In the genomic region with DNA sequence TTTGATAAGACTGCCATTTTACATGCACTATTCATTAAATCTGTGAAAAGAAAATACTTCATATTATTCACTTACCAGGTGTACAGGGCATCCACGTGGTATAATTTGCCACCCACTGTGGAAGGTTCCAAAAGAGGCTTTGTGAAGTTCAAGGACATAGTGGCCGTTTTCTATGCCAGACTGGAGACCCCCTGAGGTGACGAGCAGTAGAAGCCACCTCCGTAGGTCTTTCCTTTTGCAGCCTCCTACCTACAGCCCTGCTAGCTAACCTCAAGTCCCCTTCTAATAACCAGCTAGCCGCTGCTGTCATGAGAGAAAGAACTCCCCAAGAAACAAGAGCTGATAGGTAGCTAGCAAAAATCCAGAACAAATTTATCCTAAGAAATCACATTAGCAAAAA, we compare ENCODE assay signal across 18 cellular contexts.
DNase-seq lines count a peak whose midpoint lies in the region; TF ChIP-seq lines count a peak whose summit lies in the region.
"Had no signal": no experiment of that assay in that cellular context is flagged by ENCODE, and none has a peak within 500 bp of the region (broad histone marks: within the 10 kb centered on the region; RNA-seq: fewer than 3 reads in every experiment).

No MANE protein-coding gene starts in this region.

- no peak overlapping the region for H3K4me2 ChIP-seq in H9 (ENCODE audit: insufficient read depth, insufficient read length, low read length)
- H3K4me2 ChIP-seq in mesenchymal stem cell (ENCODE audit: low read length, poor library complexity, severe bottlenecking): no peak overlapping the region
- H3K4me2 ChIP-seq: BLaER1 had no signal

- intact Hi-C loops in adrenal gland (cut with DNase I): loop anchor here (10.0 kb wide), 2 partner anchors 175 to 425 kb away; no protein-coding TSS in a partner anchor

- H3K27me3 ChIP-seq in H9 (ENCODE audit: insufficient read depth, low read length) (no peaks in the 10 kb centered on the region), mesenchymal stem cell (ENCODE audit: control insufficient read depth in 1 of 2, insufficient read depth in 1 of 2, low read length in 2 of 2) (no peaks in the 10 kb centered on the region), adrenal gland (no peaks in the 10 kb centered on the region)
- H3K27me3 ChIP-seq: BLaER1, SJSA1 had no signal

- H3K56ac ChIP-seq in H9 (ENCODE audit: insufficient read length, low read depth, low read length): no peak overlapping the region

- H2BK15ac ChIP-seq in H9 (ENCODE audit: low read depth, low read length) (no peak overlapping the region), mesenchymal stem cell (ENCODE audit: low read depth, poor library complexity, severe bottlenecking) (no peak overlapping the region)

- no peak overlapping the region for H4K8ac ChIP-seq in H9 (replicated peaks; ENCODE audit: insufficient read length, low read depth, low read length)
- H4K8ac ChIP-seq in mesenchymal stem cell (ENCODE audit: low read length): peak overlapping the region; percentile 62

- H3K27ac Mint-ChIP-seq in H9: no peak overlapping the region; a peak in 1 of 7 replicates
- H3K27ac Mint-ChIP-seq: CD4-positive, alpha-beta memory T cell; T-helper 1 cell treated with Interleukin-12 subunit alpha and Interleukin-12 subunit beta and Interleukin-4 antibody, amounts not matched to agents 30 μg/mL and 1 μg/mL, for 36 hours had no signal

- H3K36me3 Mint-ChIP-seq in H9 (ENCODE audit: insufficient read depth in 1 of 3, low read depth in 3 of 3): no peaks in the 10 kb centered on the region
- H3K36me3 Mint-ChIP-seq: CD4-positive, alpha-beta memory T cell had no signal

- H3K18ac ChIP-seq in H9 (ENCODE audit: insufficient read length, low read depth, low read length) (no peak overlapping the region), mesenchymal stem cell (ENCODE audit: low read depth in 1 of 2, low read length in 2 of 2) (no peak overlapping the region)

- H3K4me3 Mint-ChIP-seq in H9: no peak overlapping the region
- H3K4me3 Mint-ChIP-seq: CD4-positive, alpha-beta memory T cell; T-helper 1 cell treated with Interleukin-12 subunit alpha and Interleukin-12 subunit beta and Interleukin-4 antibody, amounts not matched to agents 30 μg/mL and 1 μg/mL, for 36 hours had no signal

- H2AFZ ChIP-seq in H9 (ENCODE audit: low read length) (no peak overlapping the region), mesenchymal stem cell (ENCODE audit: low read depth, low read length) (no peak overlapping the region)
- H2AFZ ChIP-seq: GM23248 had no signal

- H3K79me1 ChIP-seq in H9 (ENCODE audit: insufficient read depth, low read depth, low read length, poor library complexity, severe bottlenecking) (no peaks in the 10 kb centered on the region), mesenchymal stem cell (replicated peaks; ENCODE audit: low read length, poor library complexity, severe bottlenecking) (peaks cover 18% of the 10 kb centered on the region)

- H3K14ac ChIP-seq in H9 (ENCODE audit: insufficient read depth, low read length) (no peak overlapping the region), mesenchymal stem cell (ENCODE audit: low read length in 2 of 2) (no peak overlapping the region)

- TF ChIP-seq POLR2A in adrenal gland (IDR thresholded peaks at IDR 0.05): no peak

- no CpG with 5 or more reads among the region's 5 CpGs for WGBS in H9 (ENCODE audit: extremely low coverage, insufficient read length, low lambda C conversion rate)
- WGBS in mesenchymal stem cell: 68% methylated on average over 4 of the region's 5 CpGs
- WGBS in adrenal gland, 4 donors: 69 to 76% (median 73%) methylated on average over 5 of the region's 5 CpGs

- no peak overlapping the region for H3T11ph ChIP-seq in H9 (ENCODE audit: low read length)

- no peaks in the 10 kb centered on the region for H3K9me3 Mint-ChIP-seq in H9
- H3K9me3 Mint-ChIP-seq: CD4-positive, alpha-beta memory T cell; T-helper 1 cell treated with Interleukin-12 subunit alpha and Interleukin-12 subunit beta and Interleukin-4 antibody, amounts not matched to agents 30 μg/mL and 1 μg/mL, for 36 hours had no signal

- no peak overlapping the region for H2BK20ac ChIP-seq in H9 (ENCODE audit: low read depth, low read length, poor library complexity, severe bottlenecking)

- H4K91ac ChIP-seq in H9 (ENCODE audit: insufficient read length, low read depth, low read length) (no peak overlapping the region), mesenchymal stem cell (ENCODE audit: low read length) (no peak overlapping the region)

- H4K5ac ChIP-seq in H9 (ENCODE audit: insufficient read length, low read depth, low read length): no peak overlapping the region

- H3K23ac ChIP-seq in H9 (ENCODE audit: insufficient read length, low read depth, low read length) (no peak overlapping the region), mesenchymal stem cell (ENCODE audit: low read length in 2 of 2) (no peak overlapping the region)

- H3K9me3 ChIP-seq in H9 (ENCODE audit: control insufficient read depth, low read depth, low read length) (no peaks in the 10 kb centered on the region), mesenchymal stem cell (ENCODE audit: control insufficient read depth, low read length) (no peaks in the 10 kb centered on the region), adrenal gland (replicated peaks in 1 of 3) (no peaks in the 10 kb centered on the region)
- H3K9me3 ChIP-seq: BLaER1, SJSA1 had no signal

- H2AK5ac ChIP-seq in H9 (ENCODE audit: insufficient read length, low read length) (no peak overlapping the region), mesenchymal stem cell (ENCODE audit: low read length, severe bottlenecking) (peak overlapping the region; percentile 89)

- no peaks in the 10 kb centered on the region for H3K79me2 ChIP-seq in H9 (ENCODE audit: insufficient read depth, low read length)

- no peaks in the 10 kb centered on the region for H3K4me1 ChIP-seq in H9 (ENCODE audit: insufficient read depth, low read length)
- peaks cover 8% of the 10 kb centered on the region for H3K4me1 ChIP-seq in mesenchymal stem cell (ENCODE audit: control insufficient read depth, insufficient read depth, low read depth, low read length)
- no peaks in the 10 kb centered on the region for H3K4me1 ChIP-seq in adrenal gland (replicated peaks in 1 of 2)
- H3K4me1 ChIP-seq: BLaER1, SJSA1 had no signal

- H3K36me3 ChIP-seq in mesenchymal stem cell (ENCODE audit: control insufficient read depth in 1 of 2, insufficient read depth in 2 of 2, low read depth in 1 of 2, low read length in 2 of 2): peaks cover 7 to 42% of the 10 kb centered on the region in 2 experiments
- H3K36me3 ChIP-seq in adrenal gland (replicated peaks in 1 of 2): no peaks in the 10 kb centered on the region
- H3K36me3 ChIP-seq: BLaER1 had no signal

- H3K4me1 Mint-ChIP-seq in H9: peaks cover 5 to 6% of the 10 kb centered on the region in 2 experiments

- H2BK120ac ChIP-seq in H9 (ENCODE audit: low read depth, low read length, poor library complexity, severe bottlenecking): no peak overlapping the region
- H2BK120ac ChIP-seq in mesenchymal stem cell (ENCODE audit: low read depth, low read length): no peak overlapping the region

- H3K4me3 ChIP-seq in mesenchymal stem cell (ENCODE audit: insufficient read depth in 1 of 2, low read depth in 1 of 2, low read length in 2 of 2) (no peak overlapping the region), adrenal gland (no peak overlapping the region)
- H3K4me3 ChIP-seq: BLaER1, GM23248, SJSA1 had no signal

- H2BK12ac ChIP-seq in H9 (ENCODE audit: insufficient read length, low read depth, low read length): no peak overlapping the region
- no peak overlapping the region for H2BK12ac ChIP-seq in mesenchymal stem cell (ENCODE audit: low read length in 2 of 2)

- H3K4ac ChIP-seq in H9 (ENCODE audit: low read depth, low read length) (no peak overlapping the region), mesenchymal stem cell (ENCODE audit: low read depth in 1 of 2, low read length in 2 of 2) (no peak overlapping the region)

- H3K23me2 ChIP-seq in H9 (ENCODE audit: insufficient read length, low read depth, low read length, poor library complexity, severe bottlenecking): no peaks in the 10 kb centered on the region

- no peaks in the 10 kb centered on the region for H4K20me1 ChIP-seq in H9 (ENCODE audit: control insufficient read depth, insufficient read depth, insufficient read length)
- H4K20me1 ChIP-seq: BLaER1 had no signal

- no peak for TF ChIP-seq CTCF in H9 (conservative IDR thresholded peaks at IDR 0.05)
- TF ChIP-seq CTCF in adrenal gland (IDR thresholded peaks at IDR 0.05): no peak

- H3K9ac ChIP-seq in H9 (ENCODE audit: extremely low read depth, insufficient read length, low read length) (no peak overlapping the region), mesenchymal stem cell (ENCODE audit: low read length) (no peak overlapping the region)
- H3K9ac ChIP-seq: BLaER1, GM23248 had no signal

- DNase-seq in NCI-H345 (lab: John Stamatoyannopoulos, UW) (peak; percentile 18), NCI-H345 treated with DMSO at 0.1 percent for 48 hours (lab: John Stamatoyannopoulos, UW; ENCODE audit: unreplicated experiment) (no peak), H9 (peak; percentile 39), NCI-H69 (lab: John Stamatoyannopoulos, UW) (peak; percentile 95), mesenchymal stem cell (no peak), adrenal gland (no peak), activated gamma-delta T cell treated with Interleukin-2 at 50 U/mL for 16 hours (no peak), NCI-H1436 (lab: John Stamatoyannopoulos, UW) (no peak)
- DNase-seq: CD4-positive, alpha-beta memory T cell; GM23248; KG1; NCI-H1105 treated with DMSO at 0.1 percent for 48 hours; NCI-H2029; NCI-H446; NCI-H526 treated with DMSO at 0.1 percent for 48 hours had no signal

- H2BK5ac ChIP-seq in H9 (ENCODE audit: insufficient read length, low read length) (no peak overlapping the region), mesenchymal stem cell (ENCODE audit: low read depth, low read length, poor library complexity, severe bottlenecking) (peak overlapping the region; percentile 31)

- H3K27me3 Mint-ChIP-seq in H9 (ENCODE audit: low read depth): no peaks in the 10 kb centered on the region
- H3K27me3 Mint-ChIP-seq: CD4-positive, alpha-beta memory T cell had no signal

- H3K27ac ChIP-seq in H9 (ENCODE audit: insufficient read length, low read depth, low read length) (no peak overlapping the region), mesenchymal stem cell (ENCODE audit: low read length, poor library complexity, severe bottlenecking) (peak overlapping the region; percentile 23), adrenal gland (no peak overlapping the region)
- H3K27ac ChIP-seq: BLaER1, GM23248, SJSA1 had no signal

Comparison
In these comparisons a context has a peak if more than half of its experiments do, and no peak if none do; other contexts are left out.
1. DNase-seq: peak in NCI-H345 (single experiment), H9 (single experiment) and NCI-H69 (single experiment); none in NCI-H345 treated with DMSO at 0.1 percent for 48 hours (single experiment), mesenchymal stem cell (single experiment), adrenal gland (0 of 7), activated gamma-delta T cell treated with Interleukin-2 at 50 U/mL for 16 hours (single experiment) and NCI-H1436 (single experiment).